ENCODE assay signal across 13 cellular contexts in the genomic region with DNA sequence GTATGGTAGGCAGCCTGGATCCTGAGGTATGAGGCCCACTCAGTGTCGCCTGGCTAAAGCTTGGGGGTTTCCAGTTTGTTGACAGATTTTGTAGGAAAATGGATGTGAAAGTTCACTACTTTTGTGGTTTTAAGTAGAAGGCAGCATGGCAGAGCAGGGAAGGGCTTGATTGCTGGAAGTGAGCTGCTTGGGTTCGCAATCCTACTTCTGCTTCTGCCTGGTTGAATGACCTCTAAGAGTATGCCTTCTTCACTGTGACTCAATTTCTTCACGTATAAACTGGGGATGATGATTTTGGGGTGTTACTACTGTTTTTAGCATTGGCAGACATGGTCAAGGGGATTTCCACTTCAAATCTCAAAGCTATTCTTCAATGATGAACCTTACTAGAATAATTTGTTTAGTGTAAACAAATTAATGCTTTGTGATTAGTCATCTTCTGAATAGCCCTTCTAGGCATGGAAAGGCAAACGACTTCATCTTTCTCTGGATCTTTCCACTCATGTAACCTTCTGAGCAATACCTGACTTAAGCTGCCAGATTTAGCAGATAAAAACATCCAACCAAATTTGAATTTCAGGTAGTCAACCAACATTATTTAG. TPM values are rescaled to one million over a fixed set of nuclear protein-coding genes. Genes with fewer than 3 reads are reported as not detected.
DNase-seq lines count a peak whose midpoint lies in the region; ATAC-seq, FAIRE-seq and TF ChIP-seq lines count a peak whose summit lies in the region.
"Had no signal": no experiment of that assay in that cellular context is flagged by ENCODE, and none has a peak within 500 bp of the region (broad histone marks: within the 10 kb centered on the region; RNA-seq: fewer than 3 reads in every experiment).

No MANE protein-coding gene starts in this region.

- H2BK15ac ChIP-seq in mesendoderm (replicated peaks; ENCODE audit: low read depth) = no peak overlapping the region

- peak overlapping the region; percentile 7 to 29 for H3K27ac Mint-ChIP-seq in natural killer cell treated with Interleukin-12 subunit alpha and Interleukin-12 subunit beta and Interleukin-15 and Interleukin-18, amount 100 ng/mL, for 72 hours
- H3K27ac Mint-ChIP-seq in activated CD4-positive, alpha-beta memory T cell treated with anti-CD3 and anti-CD28 coated beads for 36 hours = no peak overlapping the region

- no peaks in the 10 kb centered on the region for H3K9me3 Mint-ChIP-seq in natural killer cell treated with Interleukin-12 subunit alpha and Interleukin-12 subunit beta and Interleukin-15 and Interleukin-18, amount 100 ng/mL, for 72 hours
- H3K9me3 Mint-ChIP-seq in activated CD4-positive, alpha-beta memory T cell treated with anti-CD3 and anti-CD28 coated beads for 36 hours = no peaks in the 10 kb centered on the region

- H3K27ac ChIP-seq in mesendoderm (ENCODE audit: low read depth, low read length) = no peak overlapping the region
- H3K27ac ChIP-seq: ascending aorta, PC-9 had no signal

- H4K5ac ChIP-seq in mesendoderm (ENCODE audit: low read length) = no peak overlapping the region

- H3K27me3 Mint-ChIP-seq in natural killer cell treated with Interleukin-12 subunit alpha and Interleukin-12 subunit beta and Interleukin-15 and Interleukin-18, amount 100 ng/mL, for 72 hours = peaks cover 0 to 12% of the 10 kb centered on the region in 2 donors
- H3K27me3 Mint-ChIP-seq in activated CD4-positive, alpha-beta memory T cell treated with anti-CD3 and anti-CD28 coated beads for 36 hours = peaks cover 5% of the 10 kb centered on the region

- POLR2A ChIA-PET in activated CD4-positive, alpha-beta memory T cell treated with anti-CD3 and anti-CD28 coated beads for 36 hours (lab: Charles Lee) = no interaction called here

- CTCF ChIA-PET in activated CD4-positive, alpha-beta memory T cell treated with anti-CD3 and anti-CD28 coated beads for 36 hours (lab: Charles Lee) = interaction anchor here (1.2 to 1.5 kb wide), 2 partner anchors 67 to 149 kb away, joined by 4 read pairs; no protein-coding TSS in a partner anchor

- peak overlapping the region; percentile 28 for H3K4me3 Mint-ChIP-seq in natural killer cell treated with Interleukin-12 subunit alpha and Interleukin-12 subunit beta and Interleukin-15 and Interleukin-18, amount 100 ng/mL, for 72 hours
- no peak overlapping the region for H3K4me3 Mint-ChIP-seq in activated CD4-positive, alpha-beta memory T cell treated with anti-CD3 and anti-CD28 coated beads for 36 hours

- no peak overlapping the region for H4K8ac ChIP-seq in mesendoderm (ENCODE audit: low read depth, low read length)

- DNase-seq in GM12891 (ENCODE audit: insufficient read length, low spot score) (no peak), SIG-M5 treated with dmso at 0.1 percent for 504 hours (lab: John Stamatoyannopoulos, UW; ENCODE audit: unreplicated experiment) (peak; percentile 67), SK-N-DZ (ENCODE audit: low spot score) (no peak), DMS153 treated with DMSO at 0.1 percent for 48 hours (lab: John Stamatoyannopoulos, UW; ENCODE audit: unreplicated experiment) (no peak), mesendoderm (no peak)
- DNase-seq in natural killer cell treated with Interleukin-12 subunit alpha and Interleukin-12 subunit beta and Interleukin-15 and Interleukin-18, amount 100 ng/mL, for 72 hours (ENCODE audit: low spot score) = no peak
- DNase-seq in activated CD4-positive, alpha-beta memory T cell treated with anti-CD3 and anti-CD28 coated beads for 36 hours = no peak
- DNase-seq: COR-L47, head of caudate nucleus, PC-9 had no signal

- H2BK120ac ChIP-seq in mesendoderm (ENCODE audit: low read depth, low read length) = no peak overlapping the region

- no peak overlapping the region for H3K23ac ChIP-seq in mesendoderm (ENCODE audit: low read length)

- no peaks in the 10 kb centered on the region for H3K36me3 Mint-ChIP-seq in natural killer cell treated with Interleukin-12 subunit alpha and Interleukin-12 subunit beta and Interleukin-15 and Interleukin-18, amount 100 ng/mL, for 72 hours
- H3K36me3 Mint-ChIP-seq in activated CD4-positive, alpha-beta memory T cell treated with anti-CD3 and anti-CD28 coated beads for 36 hours = no peaks in the 10 kb centered on the region

- TF ChIP-seq POLR2A in GM12891 (IDR thresholded peaks at IDR 0.05; ENCODE audit: low read depth, low read length) = no peak

- H3K4me3 ChIP-seq in mesendoderm (ENCODE audit: low read length) = no peak overlapping the region
- H3K4me3 ChIP-seq: ascending aorta, PC-9 had no signal

- H3K36me3 ChIP-seq in mesendoderm (ENCODE audit: control insufficient read depth, insufficient read depth, low read length) = no peaks in the 10 kb centered on the region
- H3K36me3 ChIP-seq: ascending aorta had no signal

- ATAC-seq in HG02610 (IDR thresholded peaks at IDR 0.05; ENCODE audit: unreplicated experiment) = peak; percentile 62
- peak; percentile 76 to 83 for ATAC-seq in natural killer cell treated with Interleukin-12 subunit alpha and Interleukin-12 subunit beta and Interleukin-15 and Interleukin-18, amount 100 ng/mL, for 72 hours

- intact Hi-C loops in activated CD4-positive, alpha-beta memory T cell treated with anti-CD3 and anti-CD28 coated beads for 36 hours (cut with micrococcal nuclease) = no loop called here

- no peak overlapping the region for H2BK5ac ChIP-seq in mesendoderm (ENCODE audit: low read length)

- H3K18ac ChIP-seq in mesendoderm (ENCODE audit: low read length) = no peak overlapping the region

- FAIRE-seq in GM12891 (lab: Jason Lieb, UNC) = no peak

- no peak overlapping the region for H3K9ac ChIP-seq in mesendoderm (ENCODE audit: low read length)

- H3K79me1 ChIP-seq in mesendoderm (ENCODE audit: low read length) = no peaks in the 10 kb centered on the region

- H3K4me1 Mint-ChIP-seq in natural killer cell treated with Interleukin-12 subunit alpha and Interleukin-12 subunit beta and Interleukin-15 and Interleukin-18, amount 100 ng/mL, for 72 hours (ENCODE audit: low read depth in 2 of 2) = peaks cover 34 to 36% of the 10 kb centered on the region in 2 donors
- H3K4me1 Mint-ChIP-seq in activated CD4-positive, alpha-beta memory T cell treated with anti-CD3 and anti-CD28 coated beads for 36 hours (ENCODE audit: low read depth) = peaks cover 11% of the 10 kb centered on the region

- no peak overlapping the region for H2AK5ac ChIP-seq in mesendoderm (ENCODE audit: low read length)

- no peak overlapping the region for H3K4me2 ChIP-seq in mesendoderm (ENCODE audit: low read length)
- H3K4me2 ChIP-seq: PC-9 had no signal

- no peaks in the 10 kb centered on the region for H3K27me3 ChIP-seq in mesendoderm (ENCODE audit: insufficient read depth, low read length, poor library complexity)
- H3K27me3 ChIP-seq: ascending aorta had no signal

- WGBS in mesendoderm (ENCODE audit: extremely low coverage, insufficient coverage, low lambda C conversion rate) = no CpG with 5 or more reads among the region's 4 CpGs

- no peaks in the 10 kb centered on the region for H3K4me1 ChIP-seq in mesendoderm (ENCODE audit: control insufficient read depth, low read depth, low read length)
- H3K4me1 ChIP-seq: ascending aorta had no signal

- H3K79me2 ChIP-seq in mesendoderm (ENCODE audit: control insufficient read depth, insufficient read depth, low read length) = no peaks in the 10 kb centered on the region

- H3K4ac ChIP-seq in mesendoderm (ENCODE audit: low read depth, low read length) = no peak overlapping the region

- no peak overlapping the region for H3K56ac ChIP-seq in mesendoderm (ENCODE audit: low read length)

TF ChIP-seq in GM12891, 5 proteins besides CTCF, POLR2A, EP300 and RAD21:
- no peak for TF ChIP-seq PAX5 (IDR thresholded peaks at IDR 0.05; ENCODE audit: insufficient read depth, low read length, severe bottlenecking)
- TF ChIP-seq POU2F2 (IDR thresholded peaks at IDR 0.05; ENCODE audit: low read depth, low read length) = no peak
- peak; percentile 62; the same call in 1 of the 2 replicates for TF ChIP-seq SPI1 (IDR thresholded peaks at IDR 0.05; ENCODE audit: low read depth, low read length)
- no peak for TF ChIP-seq POLR2AphosphoS5 (IDR thresholded peaks at IDR 0.05; ENCODE audit: low read depth, low read length)

RNA-seq across cellular contexts. Expression of a gene that starts 13.2 kb away (rescaled TPM):
- polyA plus RNA-seq in GM12891 (2012; ENCODE audit: low read depth, missing spikeins) = not detected
- not detected for total RNA-seq in natural killer cell treated with Interleukin-12 subunit alpha and Interleukin-12 subunit beta and Interleukin-15 and Interleukin-18, amount 100 ng/mL, for 72 hours
- not detected for total RNA-seq in activated CD4-positive, alpha-beta memory T cell treated with anti-CD3 and anti-CD28 coated beads for 36 hours
- not detected in 2 replicates for polyA plus RNA-seq in SK-N-DZ (2014; cell fraction: cytosol; rRNA removed)
- not detected in 2 replicates for polyA plus RNA-seq in SK-N-DZ (2014; cell fraction: nucleus; rRNA removed)
- not detected for polyA plus RNA-seq in mesendoderm (2013, experiment 1 of 2)
- not detected for polyA plus RNA-seq in mesendoderm (2013, experiment 2 of 2)
- total RNA-seq: ascending aorta, osteoblast, PC-9 had no signal
